In the genomic region with DNA sequence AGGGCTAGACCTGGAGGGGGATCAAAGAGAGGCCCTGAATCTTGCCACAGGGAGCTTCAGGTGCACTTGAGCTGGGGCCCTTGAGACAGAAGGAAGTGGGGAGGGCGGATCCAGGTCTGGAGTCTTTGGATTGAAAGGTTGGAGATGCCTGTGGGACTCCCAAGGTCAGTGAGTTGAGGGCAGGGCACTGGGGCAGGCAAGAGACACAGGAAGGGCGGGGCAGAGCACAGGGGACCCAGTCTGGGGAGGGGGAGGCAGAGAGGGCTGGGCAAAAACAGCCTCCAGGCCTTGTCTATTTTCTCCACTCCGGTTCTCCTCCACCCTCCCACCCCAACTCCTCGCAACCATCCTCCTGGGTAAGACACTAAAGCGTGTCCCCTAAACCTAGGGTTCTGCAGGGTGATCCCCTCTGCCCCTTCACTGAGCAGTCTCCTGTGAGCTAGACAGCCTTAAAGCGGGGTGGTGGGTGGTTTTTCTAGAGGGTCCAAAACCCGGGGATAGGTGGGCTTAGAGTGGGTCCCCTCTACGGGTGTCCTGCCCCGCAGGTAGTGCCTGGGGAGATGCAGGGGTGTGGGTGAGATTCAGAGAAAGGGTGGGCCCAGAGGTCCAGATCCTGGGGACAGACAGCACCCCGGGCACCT, we compare ENCODE assay signal across 1 cellular context.
TF ChIP-seq lines count a peak whose summit lies in the region.

No MANE protein-coding gene starts in this region.

TF ChIP-seq in endothelial cell of umbilical vein, 7 proteins besides CTCF, POLR2A, EP300 and RAD21:
- TF ChIP-seq, protein P1, sequence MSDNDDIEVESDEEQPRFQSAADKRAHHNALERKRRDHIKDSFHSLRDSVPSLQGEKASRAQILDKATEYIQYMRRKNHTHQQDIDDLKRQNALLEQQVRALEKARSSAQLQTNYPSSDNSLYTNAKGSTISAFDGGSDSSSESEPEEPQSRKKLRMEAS (IDR thresholded peaks at IDR 0.05; ENCODE audit: insufficient read depth, insufficient read length), result no peak
- TF ChIP-seq POLR2AphosphoS5 (IDR thresholded peaks at IDR 0.05; ENCODE audit: insufficient read depth, low read depth, low read length) (no peak), EZH2 (IDR thresholded peaks at IDR 0.05; ENCODE audit: borderline replicate concordance, low read depth, low read length, severe bottlenecking) (no peak), GATA2 (IDR thresholded peaks at IDR 0.05; ENCODE audit: insufficient read depth, insufficient read length, low read depth, low read length) (no peak), JUN (IDR thresholded peaks at IDR 0.05; ENCODE audit: borderline replicate concordance, insufficient read depth, insufficient read length, low read depth) (no peak), FOS (IDR thresholded peaks at IDR 0.05; ENCODE audit: borderline replicate concordance, insufficient read depth, low read length) (no peak), MYC (IDR thresholded peaks at IDR 0.05; ENCODE audit: low read depth, low read length) (no peak)
